8 cellular contexts compared by ENCODE assay signal in genomic region chr12:100199347-100200136, GRCh38. TPM values are rescaled to one million over a fixed set of nuclear protein-coding genes. Genes with fewer than 3 reads are reported as not detected.
A peak's percentile ranks its signal among the peaks of the same experiment; 100 is the strongest.
DNase-seq lines count a peak whose midpoint lies in the region; ATAC-seq, FAIRE-seq and TF ChIP-seq lines count a peak whose summit lies in the region.

No MANE protein-coding gene starts in this region.

- intact Hi-C loops in natural killer cell (cut with micrococcal nuclease), result loop anchor here (1.0 to 5.0 kb wide), 4 partner anchors 37 to 1697 kb away; partner anchors contain the start of genes BLTP3B, DEPDC4 and SCYL2

- peak overlapping the region; percentile 67 to 87 (median 84) for H3K9ac ChIP-seq in BLaER1 treated with 17β-estradiol and CSF1 and Interleukin-3, amounts not matched to agents 10 nM and 100 nM

- peak overlapping the region; percentile 80 to 98 (median 95) for H3K4me2 ChIP-seq in BLaER1 treated with 17β-estradiol and CSF1 and Interleukin-3, amounts not matched to agents 10 nM and 100 nM

- H3K9me3 ChIP-seq in BLaER1 treated with 17β-estradiol and CSF1 and Interleukin-3, amounts not matched to agents 10 nM and 100 nM (replicated peaks in 1 of 11), result no peaks in the 10 kb centered on the region
- no peaks in the 10 kb centered on the region for H3K9me3 ChIP-seq in esophagus (ENCODE audit: control insufficient read depth in 2 of 2, insufficient read depth in 1 of 2, low read depth in 1 of 2, low read length in 1 of 2)

- no peaks in the 10 kb centered on the region for H3K36me3 Mint-ChIP-seq in natural killer cell

- peak overlapping the region; percentile 99 for H3K4me3 Mint-ChIP-seq in natural killer cell

- H3K4me1 Mint-ChIP-seq in natural killer cell, result peaks cover 32 to 36% of the 10 kb centered on the region in 2 donors

- H3K4me1 ChIP-seq in BLaER1 treated with 17β-estradiol and CSF1 and Interleukin-3, amounts not matched to agents 10 nM and 100 nM, result peaks cover 20 to 38% (median 31%) of the 10 kb centered on the region in 10 experiments
- H3K4me1 ChIP-seq in esophagus (ENCODE audit: control insufficient read depth in 2 of 2, insufficient read depth in 2 of 2, low read length in 1 of 2), result peaks cover 3 to 5% of the 10 kb centered on the region in 2 donors

- H4K20me1 ChIP-seq in BLaER1 treated with 17β-estradiol and CSF1 and Interleukin-3, amounts not matched to agents 10 nM and 100 nM, result peaks cover 0 to 20% (median 0%) of the 10 kb centered on the region in 11 experiments; a peak in 8 of 22 replicates

- peak overlapping the region in 9 of 11 experiments; percentile 76 to 88 (median 80); a peak in 17 of 22 replicates for H3K27ac ChIP-seq in BLaER1 treated with 17β-estradiol and CSF1 and Interleukin-3, amounts not matched to agents 10 nM and 100 nM
- peak overlapping the region; percentile 71 to 87 for H3K27ac ChIP-seq in esophagus (ENCODE audit: low read depth in 2 of 2, low read length in 1 of 2)

- peaks cover 0 to 26% (median 9%) of the 10 kb centered on the region in 11 experiments; a peak in 15 of 22 replicates for H3K36me3 ChIP-seq in BLaER1 treated with 17β-estradiol and CSF1 and Interleukin-3, amounts not matched to agents 10 nM and 100 nM
- H3K36me3 ChIP-seq in esophagus (ENCODE audit: control insufficient read depth in 2 of 2, insufficient read depth in 2 of 2, low read length in 1 of 2), result no peaks in the 10 kb centered on the region

- DNase-seq in GM19239 (ENCODE audit: insufficient read length, low spot score) (peak; percentile 68), NCI-H748 (lab: John Stamatoyannopoulos, UW; ENCODE audit: unreplicated experiment) (peak; percentile 88), natural killer cell (peak; percentile 63)
- peak; percentile 49 for DNase-seq in activated CD8-positive, alpha-beta memory T cell treated with anti-CD3 and anti-CD28 coated beads, Interleukin-2, amount 50 U/mL, for 24 hours (ENCODE audit: extremely low read depth)
- peak; percentile 80 for DNase-seq in stimulated activated naive CD8-positive, alpha-beta T cell treated with anti-CD3 and anti-CD28 coated beads, Interleukin-15, Interleukin-2, amounts not matched to agents 100 U/mL and 50 U/mL, for 24 hours

- 1% methylated on average over 54 to 78 of the region's 78 CpGs for WGBS in esophagus, 2 donors

- peak overlapping the region; percentile 98 for H3K27ac Mint-ChIP-seq in natural killer cell

- no peak for TF ChIP-seq CTCF in natural killer cell (IDR thresholded peaks at IDR 0.05)

- FAIRE-seq in GM19239 (lab: Jason Lieb, UNC), result peak; percentile 4

- no peaks in the 10 kb centered on the region for H3K9me3 Mint-ChIP-seq in natural killer cell

- no peaks in the 10 kb centered on the region; a peak in 1 of 22 replicates for H3K27me3 ChIP-seq in BLaER1 treated with 17β-estradiol and CSF1 and Interleukin-3, amounts not matched to agents 10 nM and 100 nM
- H3K27me3 ChIP-seq in esophagus (ENCODE audit: control insufficient read depth in 1 of 2, insufficient read depth in 2 of 2, low read length in 2 of 2), result no peaks in the 10 kb centered on the region

- ATAC-seq in HG03378 (IDR thresholded peaks at IDR 0.05; ENCODE audit: unreplicated experiment) (peak; percentile 52), natural killer cell (peak; percentile 58 to 73 (median 60))
- ATAC-seq in stimulated activated naive CD8-positive, alpha-beta T cell treated with anti-CD3 and anti-CD28 coated beads, Interleukin-15, Interleukin-2, amounts not matched to agents 100 U/mL and 50 U/mL, for 24 hours, result peak; percentile 74

- peak overlapping the region; percentile 70 to 88 (median 76) for H3K4me3 ChIP-seq in BLaER1 treated with 17β-estradiol and CSF1 and Interleukin-3, amounts not matched to agents 10 nM and 100 nM
- peak overlapping the region; percentile 68 to 77 for H3K4me3 ChIP-seq in esophagus (ENCODE audit: low read depth in 1 of 2, low read length in 2 of 2)

- H3K27me3 Mint-ChIP-seq in natural killer cell (ENCODE audit: low read depth in 2 of 2), result no peaks in the 10 kb centered on the region

RNA-seq across cellular contexts. Expression of gene ACTR6, which starts 1.1 kb away (rescaled TPM):
- polyA plus RNA-seq in esophagus, result 10 to 100 TPM; 11.5 to 14.2 TPM
- total RNA-seq in natural killer cell, result 10 to 100 TPM; 20.4 to 27.5 (median 20.8) TPM

RNA-seq across cellular contexts. Expression of gene BLTP3B, which starts 56.9 kb away (rescaled TPM):
- 1 to 10 TPM; 2.3 to 4.2 TPM for polyA plus RNA-seq in esophagus
- total RNA-seq in natural killer cell, result 10 to 100 TPM; 30.8 to 42.8 (median 30.9) TPM

Comparison
In these comparisons a context has a peak if more than half of its experiments do, and no peak if none do; other contexts are left out.
1. Peak in every context shown above with its lines: DNase-seq, ATAC-seq, H3K4me3 ChIP-seq and H3K27ac ChIP-seq.